Comparison of ENCODE assay signal across 34 cellular contexts in the genomic region with DNA sequence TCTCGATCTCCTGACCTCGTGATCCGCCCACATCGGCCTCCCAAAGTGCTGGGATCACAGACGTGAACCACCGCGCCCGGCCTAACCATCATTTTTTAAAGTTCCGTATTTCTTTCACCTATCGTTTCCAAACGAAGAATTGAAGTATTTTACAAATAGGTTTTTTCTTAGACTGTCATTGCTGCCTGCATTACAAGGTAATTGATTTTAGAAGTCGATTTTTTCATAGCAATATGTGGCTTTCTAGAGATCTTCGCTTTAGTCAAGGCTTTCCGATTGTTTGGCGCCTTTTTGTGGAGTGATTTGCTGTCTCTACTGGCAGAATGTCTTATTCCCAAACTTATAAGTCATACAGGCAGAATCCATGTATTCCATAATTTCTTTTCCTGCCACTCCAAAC.
"Had no signal": no experiment of that assay in that cellular context is flagged by ENCODE, and none has a peak within 500 bp of the region (broad histone marks: within the 10 kb centered on the region; RNA-seq: fewer than 3 reads in every experiment).

No MANE protein-coding gene starts in this region.

- H3K4me3 ChIP-seq: MG63 had no signal

- DNase-seq: Karpas-422, Kasumi-1, MG63, MM.1S, MV-4-11, NCI-H1048, NCI-H1092, NCI-H1092 treated with DMSO at 0.1 percent for 48 hours, NCI-H1105, NCI-H1105 treated with DMSO at 0.1 percent for 48 hours, NCI-H1417, NCI-H1417 treated with DMSO at 0.1 percent for 48 hours, NCI-H1436, NCI-H1436 treated with DMSO at 0.1 percent for 48 hours, NCI-H146, NCI-H1694 treated with DMSO at 0.1 percent for 48 hours, NCI-H187, NCI-H187 treated with DMSO at 0.1 percent for 48 hours, NCI-H1930, NCI-H2029, NCI-H2029 treated with DMSO at 0.1 percent for 48 hours, NCI-H2081, NCI-H2081 treated with DMSO at 0.1 percent for 48 hours, NCI-H2107, NCI-H2171, NCI-H2171 treated with DMSO at 0.1 percent for 48 hours, NCI-H2227 treated with DMSO at 0.1 percent for 48 hours, NCI-H226, NCI-H345, NCI-H446, NCI-H446 treated with DMSO at 0.1 percent for 48 hours, NCI-H510A, NCI-H510A treated with DMSO at 0.1 percent for 48 hours, NCI-H524 had no signal

- H3K36me3 ChIP-seq: MG63 had no signal

- H3K9me3 ChIP-seq: MG63 had no signal

- H3K27me3 ChIP-seq: MG63 had no signal
